In genomic region chr6:167760979-167761793, GRCh38 we compare ENCODE assay signal across 13 cellular contexts.
DNase-seq lines count a peak whose midpoint lies in the region; TF ChIP-seq lines count a peak whose summit lies in the region.
"Had no signal": no experiment of that assay in that cellular context is flagged by ENCODE, and none has a peak within 500 bp of the region (broad histone marks: within the 10 kb centered on the region; RNA-seq: fewer than 3 reads in every experiment).

No MANE protein-coding gene starts in this region.

- peaks cover 3% of the 10 kb centered on the region for H3K4me1 Mint-ChIP-seq in endothelial cell (ENCODE audit: unreplicated experiment)

- H3K4me3 ChIP-seq in adrenal gland (no peak overlapping the region), fibroblast of mammary gland (ENCODE audit: control insufficient read depth, low read depth, low read length) (no peak overlapping the region), stomach (no peak overlapping the region)
- H3K4me3 ChIP-seq: HAP-1 had no signal

- no peaks in the 10 kb centered on the region for H3K36me3 ChIP-seq in adrenal gland (replicated peaks in 1 of 2)
- H3K36me3 ChIP-seq in stomach: no peaks in the 10 kb centered on the region
- H3K36me3 ChIP-seq: HAP-1 had no signal

- H3K27ac ChIP-seq in adrenal gland (peak overlapping the region in 1 of 5 donors; percentile 40), stomach (peak overlapping the region in 4 of 5 donors; percentile 20 to 74 (median 47))

- TF ChIP-seq POLR2A in adrenal gland (IDR thresholded peaks at IDR 0.05) (no peak), stomach (IDR thresholded peaks at IDR 0.05) (no peak)

- intact Hi-C loops in adrenal gland (cut with DNase I): no loop called here
- intact Hi-C loops in stomach (cut with DNase I; ENCODE audit: low total_unique reads): no loop called here

- no peak overlapping the region for H3K27ac Mint-ChIP-seq in endothelial cell (ENCODE audit: unreplicated experiment)
- H3K27ac Mint-ChIP-seq: CD8-positive, alpha-beta T cell had no signal

- TF ChIP-seq CTCF in adrenal gland (IDR thresholded peaks at IDR 0.05) (no peak), fibroblast of mammary gland (conservative IDR thresholded peaks at IDR 0.05; ENCODE audit: control insufficient read depth, insufficient read depth, low read depth, low read length) (no peak), stomach (IDR thresholded peaks at IDR 0.05) (no peak), endothelial cell (IDR thresholded peaks at IDR 0.05; ENCODE audit: unreplicated experiment) (no peak)

- 47 to 64% (median 57%) methylated on average over 8 to 18 of the region's 18 CpGs for WGBS in adrenal gland, 4 donors
- WGBS in stomach, 5 donors: 32 to 45% (median 36%) methylated on average over 18 of the region's 18 CpGs

- DNase-seq in adrenal gland: peak in 6 of 7 donors; percentile 20 to 64 (median 38)
- peak; percentile 75 for DNase-seq in fibroblast of mammary gland (ENCODE audit: low read depth)
- peak; percentile 80 for DNase-seq in medulla oblongata (ENCODE audit: extremely low spot score)
- DNase-seq in stomach: peak; percentile 76
- no peak for DNase-seq in activated CD4-positive, alpha-beta T cell treated with anti-CD3 and anti-CD28 coated beads, Interleukin-2, amount 50 U/mL, for 4 hours
- no peak for DNase-seq in endothelial cell (ENCODE audit: low spot score)
- no peak for DNase-seq in activated T-cell treated with anti-CD3 and anti-CD28 coated beads for 4 hours
- DNase-seq in NK-92 (lab: John Stamatoyannopoulos, UW; ENCODE audit: unreplicated experiment): no peak
- DNase-seq: CD8-positive, alpha-beta T cell; Karpas-422; SK-N-SH; stimulated activated naive CD4-positive, alpha-beta T cell treated with Interleukin-2 at 50 U/mL for 16 hours had no signal

- no peaks in the 10 kb centered on the region for H3K36me3 Mint-ChIP-seq in endothelial cell (ENCODE audit: low read depth, unreplicated experiment)
- H3K36me3 Mint-ChIP-seq: CD8-positive, alpha-beta T cell had no signal

- H3K4me1 ChIP-seq in adrenal gland (replicated peaks in 1 of 2) (no peaks in the 10 kb centered on the region), stomach (peaks cover 15 to 25% (median 21%) of the 10 kb centered on the region in 4 donors)
- H3K4me1 ChIP-seq: HAP-1 had no signal

- no peak overlapping the region for H3K4me3 Mint-ChIP-seq in endothelial cell (ENCODE audit: unreplicated experiment)
- H3K4me3 Mint-ChIP-seq: CD8-positive, alpha-beta T cell had no signal

- H3K27me3 ChIP-seq in adrenal gland (no peaks in the 10 kb centered on the region), stomach (peaks cover 0 to 6% (median 0%) of the 10 kb centered on the region in 3 donors)

- H3K9me3 ChIP-seq in adrenal gland (replicated peaks in 1 of 3) (no peaks in the 10 kb centered on the region), stomach (no peaks in the 10 kb centered on the region)
- H3K9me3 ChIP-seq: HAP-1, SK-N-SH had no signal

- peaks cover 11% of the 10 kb centered on the region for H3K27me3 Mint-ChIP-seq in endothelial cell (ENCODE audit: unreplicated experiment)

- H3K9me3 Mint-ChIP-seq in endothelial cell (ENCODE audit: unreplicated experiment): no peaks in the 10 kb centered on the region
- H3K9me3 Mint-ChIP-seq: CD8-positive, alpha-beta T cell had no signal

- TF ChIP-seq EP300 in stomach (IDR thresholded peaks at IDR 0.05): no peak

Comparison
In these comparisons a context has a peak if more than half of its experiments do, and no peak if none do; other contexts are left out.
1. DNase-seq: peak in adrenal gland (6 of 7), fibroblast of mammary gland (single experiment), medulla oblongata (single experiment) and stomach (single experiment); none in activated CD4-positive, alpha-beta T cell treated with anti-CD3 and anti-CD28 coated beads, Interleukin-2, amount 50 U/mL, for 4 hours (0 of 2), endothelial cell (single experiment), activated T-cell treated with anti-CD3 and anti-CD28 coated beads for 4 hours (single experiment) and NK-92 (single experiment).